In the genomic region with DNA sequence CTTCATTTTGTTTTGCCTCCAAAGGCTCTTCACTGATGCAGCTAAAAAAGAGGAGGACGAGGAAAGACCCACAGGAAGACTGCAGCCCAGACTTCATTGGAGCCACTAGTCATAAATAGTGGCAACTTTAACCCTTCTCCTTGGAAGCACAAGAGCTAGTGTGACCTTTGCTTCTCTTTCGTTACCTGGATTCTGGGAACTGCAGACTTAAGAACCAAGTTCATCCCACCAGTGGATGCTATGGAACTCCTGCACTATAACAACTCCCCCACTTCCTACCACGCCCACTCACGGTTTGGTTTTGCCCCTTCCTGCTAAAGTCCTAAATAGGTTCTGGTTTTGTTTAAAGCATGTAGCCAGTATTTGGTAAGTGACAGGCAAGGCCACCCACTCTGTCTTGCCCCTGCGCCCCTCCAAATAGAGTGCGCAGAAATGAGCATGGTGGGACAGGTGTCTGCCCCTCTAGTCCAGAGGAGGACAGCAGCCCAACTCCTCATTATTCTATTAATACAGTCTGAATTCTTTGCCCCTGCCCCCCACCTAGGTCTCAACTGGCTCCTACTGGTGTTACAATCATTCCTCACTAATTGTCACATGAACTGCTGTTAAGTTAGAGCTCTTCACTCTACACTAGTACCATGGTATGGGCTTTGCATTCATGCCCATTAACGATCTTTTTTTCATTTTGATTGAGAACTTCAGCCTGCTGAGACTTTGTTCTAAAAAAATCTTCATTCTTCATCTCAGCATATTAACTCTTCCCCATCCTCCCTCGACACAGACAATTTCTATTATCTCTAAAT, we compare ENCODE assay signal across 18 cellular contexts.
DNase-seq lines count a peak whose midpoint lies in the region; ATAC-seq and TF ChIP-seq lines count a peak whose summit lies in the region.
"Had no signal": no experiment of that assay in that cellular context is flagged by ENCODE, and none has a peak within 500 bp of the region (broad histone marks: within the 10 kb centered on the region; RNA-seq: fewer than 3 reads in every experiment).

No MANE protein-coding gene starts in this region.

- H3K36me3 Mint-ChIP-seq in CD4-positive, alpha-beta memory T cell = peaks cover 16 to 34% of the 10 kb centered on the region in 2 donors
- H3K36me3 Mint-ChIP-seq in activated naive CD4-positive, alpha-beta T cell treated with anti-CD3 and anti-CD28 coated beads, Interleukin-2, amount 50 U/mL, for 72 hours = peaks cover 27% of the 10 kb centered on the region in 2 donors
- peaks cover 8 to 36% (median 16%) of the 10 kb centered on the region in 5 donors for H3K36me3 Mint-ChIP-seq in naive thymus-derived CD4-positive, alpha-beta T cell

- H2BK20ac ChIP-seq in IMR-90 (ENCODE audit: low read depth, low read length) = 0 out of 2 replicates have a peak overlapping the region, but pooled peaks have one; percentile 3

- H2AFZ ChIP-seq in IMR-90 (replicated peaks; ENCODE audit: low read length, poor library complexity) = no peak overlapping the region

- H3K79me1 ChIP-seq in IMR-90 (ENCODE audit: low read depth in 1 of 2, low read length in 2 of 2) = peaks cover 54 to 78% of the 10 kb centered on the region in 2 experiments

- H3K27ac Mint-ChIP-seq in CD4-positive, alpha-beta memory T cell = peak overlapping the region; percentile 36 to 93 (median 84)
- peak overlapping the region; percentile 62 to 92 for H3K27ac Mint-ChIP-seq in activated naive CD4-positive, alpha-beta T cell treated with anti-CD3 and anti-CD28 coated beads, Interleukin-2, amount 50 U/mL, for 72 hours
- H3K27ac Mint-ChIP-seq in naive thymus-derived CD4-positive, alpha-beta T cell = peak overlapping the region in 8 of 9 donors; percentile 74 to 93 (median 81)

- H4K5ac ChIP-seq in IMR-90 (ENCODE audit: low read depth, low read length) = 0 out of 2 replicates have a peak overlapping the region, but pooled peaks have one; percentile 9

- H3K9ac ChIP-seq in IMR-90 (ENCODE audit: low read depth, low read length) = no peak overlapping the region

- peak overlapping the region; percentile 31; the same call in 1 of the 2 replicates for H4K91ac ChIP-seq in IMR-90 (ENCODE audit: insufficient read depth, low read depth, low read length)

- no peak overlapping the region; the same call in 2 of the 3 replicates for H2BK15ac ChIP-seq in IMR-90 (ENCODE audit: low read depth, low read length)

- TF ChIP-seq CTCF in IMR-90 (conservative IDR thresholded peaks at IDR 0.05; ENCODE audit: low read depth, low read length) (no peak), left lung (IDR thresholded peaks at IDR 0.05) (no peak)

- POLR2A ChIA-PET in CD4-positive, alpha-beta memory T cell (lab: Charles Lee; ENCODE audit: partially characterized antibody) = interaction anchor here (1.0 to 1.7 kb wide), 7 partner anchors 9 to 52 kb away, joined by 3 to 8 read pairs (median 4); no protein-coding TSS in a partner anchor
- POLR2A ChIA-PET in IMR-90 (lab: Charles Lee; ENCODE audit: unreplicated experiment) = no interaction called here
- POLR2A ChIA-PET in naive thymus-derived CD4-positive, alpha-beta T cell (lab: Charles Lee) = interaction anchor here (0.8 kb wide), 1 partner anchor 32 kb away, joined by 3 read pairs; no protein-coding TSS in a partner anchor

- H3K4me3 ChIP-seq in CD4-positive, alpha-beta memory T cell (ENCODE audit: low read length in 2 of 2) = no peak overlapping the region
- no peak overlapping the region for H3K4me3 ChIP-seq in IMR-90 (ENCODE audit: insufficient read depth, low read depth, low read length)
- no peak overlapping the region for H3K4me3 ChIP-seq in naive thymus-derived CD4-positive, alpha-beta T cell (ENCODE audit: low read length)
- no peak overlapping the region for H3K4me3 ChIP-seq in left lung
- H3K4me3 ChIP-seq: coronary artery, prostate gland, suprapubic skin had no signal

- no peaks in the 10 kb centered on the region for H3K27me3 ChIP-seq in CD4-positive, alpha-beta memory T cell (ENCODE audit: insufficient read depth, low read length)
- no peaks in the 10 kb centered on the region for H3K27me3 ChIP-seq in IMR-90 (ENCODE audit: control insufficient read depth, insufficient read depth, low read length)
- no peaks in the 10 kb centered on the region for H3K27me3 ChIP-seq in naive thymus-derived CD4-positive, alpha-beta T cell (ENCODE audit: control insufficient read depth in 2 of 2, insufficient read depth in 2 of 2, low read length in 2 of 2)
- no peaks in the 10 kb centered on the region for H3K27me3 ChIP-seq in left lung
- H3K27me3 ChIP-seq: suprapubic skin had no signal

- DNase-seq in CD4-positive, alpha-beta memory T cell = no peak
- DNase-seq in IMR-90 = no peak
- DNase-seq in activated naive CD4-positive, alpha-beta T cell treated with anti-CD3 and anti-CD28 coated beads, Interleukin-2, amount 50 U/mL, for 72 hours (ENCODE audit: low spot score in 2 of 2) = no peak
- no peak for DNase-seq in naive thymus-derived CD4-positive, alpha-beta T cell
- DNase-seq in NCI-H446 (lab: John Stamatoyannopoulos, UW) = no peak
- DNase-seq in activated effector memory CD4-positive, alpha-beta T cell treated with Interleukin-2 at 50 U/mL for 16 hours = no peak
- DNase-seq in left lung = no peak
- DNase-seq: aorta; C1 segment of cervical spinal cord; KG1; NCI-H1436; NCI-H345; stimulated activated CD4-positive, alpha-beta T cell treated with anti-CD3 and anti-CD28 coated beads, Interleukin-15, amount 100 ng/mL, for 24 hours had no signal

- dilution Hi-C loops in IMR-90 (cut with HindIII; ENCODE audit: low sequenced_read_pairs, unreplicated experiment) = no loop called here

- H3K14ac ChIP-seq in IMR-90 (replicated peaks; ENCODE audit: low read depth, low read length) = peak overlapping the region; percentile 62; the same call in 1 of the 2 replicates

- H3K4me1 ChIP-seq in CD4-positive, alpha-beta memory T cell (ENCODE audit: insufficient read depth, low read length) = peaks cover 77% of the 10 kb centered on the region
- H3K4me1 ChIP-seq in IMR-90 (ENCODE audit: control insufficient read depth, insufficient read depth, low read length) (peaks cover 13% of the 10 kb centered on the region), left lung (peaks cover 0 to 16% of the 10 kb centered on the region in 2 donors)
- H3K4me1 ChIP-seq in naive thymus-derived CD4-positive, alpha-beta T cell (ENCODE audit: control insufficient read depth in 2 of 2, insufficient read depth in 2 of 2, low read length in 2 of 2) = peaks cover 25 to 87% of the 10 kb centered on the region in 2 donors
- H3K4me1 ChIP-seq: prostate gland, suprapubic skin had no signal

- H3K4me2 ChIP-seq in IMR-90 (ENCODE audit: low read depth, low read length) = no peak overlapping the region

- peaks cover 74 to 94% (median 81%) of the 10 kb centered on the region in 4 donors for H3K4me1 Mint-ChIP-seq in CD4-positive, alpha-beta memory T cell
- peaks cover 59 to 97% (median 93%) of the 10 kb centered on the region in 7 donors for H3K4me1 Mint-ChIP-seq in naive thymus-derived CD4-positive, alpha-beta T cell

- no peak overlapping the region for H3K18ac ChIP-seq in IMR-90 (ENCODE audit: low read depth, low read length)

- H3K9me1 ChIP-seq in IMR-90 (ENCODE audit: insufficient read depth, low read length) = peaks cover 23% of the 10 kb centered on the region

- no peak overlapping the region for H2BK5ac ChIP-seq in IMR-90 (ENCODE audit: low read depth, low read length, poor library complexity, severe bottlenecking)

- H2AK9ac ChIP-seq in IMR-90 (replicated peaks; ENCODE audit: low read depth, low read length, poor library complexity) = no peak overlapping the region

- TF ChIP-seq POLR2A in IMR-90 (IDR thresholded peaks at IDR 0.05; ENCODE audit: low read depth, low read length) = no peak

- no peaks in the 10 kb centered on the region for H3K9me3 ChIP-seq in CD4-positive, alpha-beta memory T cell (ENCODE audit: control insufficient read depth in 1 of 2, low read length in 2 of 2)
- no peaks in the 10 kb centered on the region for H3K9me3 ChIP-seq in IMR-90 (ENCODE audit: control insufficient read depth, insufficient read depth, low read length)
- H3K9me3 ChIP-seq in naive thymus-derived CD4-positive, alpha-beta T cell (ENCODE audit: control insufficient read depth in 2 of 3, low read length in 3 of 3) = no peaks in the 10 kb centered on the region
- no peaks in the 10 kb centered on the region for H3K9me3 ChIP-seq in left lung
- H3K9me3 ChIP-seq: prostate gland, suprapubic skin had no signal

- H3K27me3 Mint-ChIP-seq in CD4-positive, alpha-beta memory T cell = no peaks in the 10 kb centered on the region
- no peaks in the 10 kb centered on the region for H3K27me3 Mint-ChIP-seq in naive thymus-derived CD4-positive, alpha-beta T cell

- 0 out of 2 replicates have a peak overlapping the region, but pooled peaks have one; percentile 46 for H3K23ac ChIP-seq in IMR-90 (ENCODE audit: low read depth, low read length)

- WGBS in IMR-90 (ENCODE audit: extremely low coverage in 2 of 2, insufficient read length in 1 of 2), 2 experiments = 82% methylated on average over 2 of the region's 8 CpGs; no CpG with 5 or more reads in 1 of the 2 experiments

- no peak overlapping the region for H3K27ac ChIP-seq in CD4-positive, alpha-beta memory T cell (ENCODE audit: low read depth, low read length)
- no peak overlapping the region for H3K27ac ChIP-seq in IMR-90 (ENCODE audit: insufficient read depth, low read length)
- peak overlapping the region; percentile 41 for H3K27ac ChIP-seq in naive thymus-derived CD4-positive, alpha-beta T cell (ENCODE audit: low read depth, low read length)
- H3K27ac ChIP-seq in left lung = no peak overlapping the region
- H3K27ac ChIP-seq: coronary artery, suprapubic skin had no signal

- peak overlapping the region; percentile 25; the same call in 1 of the 2 replicates for H3K4ac ChIP-seq in IMR-90 (ENCODE audit: low read depth, low read length)

- CTCF ChIA-PET in CD4-positive, alpha-beta memory T cell (lab: Charles Lee; ENCODE audit: partially characterized antibody) = interaction anchor here (1.0 to 2.4 kb wide), 4 partner anchors 8 to 19 kb away, joined by 3 to 9 read pairs (median 6); no protein-coding TSS in a partner anchor
- CTCF ChIA-PET in IMR-90 (lab: Yijun Ruan, JAX) = no interaction called here
- CTCF ChIA-PET in naive thymus-derived CD4-positive, alpha-beta T cell (lab: Charles Lee) = interaction anchor here (1.0 kb wide), 1 partner anchor 9 kb away, joined by 3 read pairs; no protein-coding TSS in a partner anchor

- no TSS peak for BruUV-seq in IMR-90 (replicated peaks; lab: Mats Ljungman, UMichigan)

- intact Hi-C loops in CD4-positive, alpha-beta memory T cell (cut with micrococcal nuclease) = loop anchor here (1.0 kb wide), 1 partner anchor 8 kb away; no protein-coding TSS in a partner anchor
- intact Hi-C loops in IMR-90 (cut with micrococcal nuclease) = no loop called here
- intact Hi-C loops in naive thymus-derived CD4-positive, alpha-beta T cell (cut with micrococcal nuclease) = loop anchor here in 1 of 2 donors (2.0 kb wide), 1 partner anchor 14 kb away; no protein-coding TSS in a partner anchor
- intact Hi-C loops in left lung (cut with DNase I) = no loop called here

- in situ Hi-C loops in IMR-90 (cut with MboI; ENCODE audit: low sequenced_read_pairs) = no loop called here

- peak overlapping the region in 1 of 2 experiments; percentile 46; a peak in 2 of 4 replicates for H4K8ac ChIP-seq in IMR-90 (ENCODE audit: low read depth in 2 of 2, low read length in 2 of 2)

- H2BK120ac ChIP-seq in IMR-90 (ENCODE audit: low read depth, low read length) = peak overlapping the region; percentile 1

- TF ChIP-seq RAD21 in IMR-90 (IDR thresholded peaks at IDR 0.05; ENCODE audit: low read length) = no peak

- H3K36me3 ChIP-seq in CD4-positive, alpha-beta memory T cell (ENCODE audit: insufficient read depth, low read length) = peaks cover 6% of the 10 kb centered on the region
- H3K36me3 ChIP-seq in IMR-90 (ENCODE audit: control insufficient read depth, insufficient read depth, low read length) = 0 out of 2 replicates have a peak, but pooled peaks cover 3% of the 10 kb centered on the region
- no peaks in the 10 kb centered on the region for H3K36me3 ChIP-seq in naive thymus-derived CD4-positive, alpha-beta T cell (ENCODE audit: control insufficient read depth in 2 of 3, insufficient read depth in 3 of 3, low read length in 3 of 3)
- no peaks in the 10 kb centered on the region for H3K36me3 ChIP-seq in left lung
- H3K36me3 ChIP-seq: prostate gland, suprapubic skin had no signal

- H4K20me1 ChIP-seq in IMR-90 (ENCODE audit: insufficient read depth, low read length) = peaks cover 5% of the 10 kb centered on the region; the same call in 1 of the 2 replicates

- peaks cover 0 to 3% (median 0%) of the 10 kb centered on the region in 8 donors for H3K9me3 Mint-ChIP-seq in CD4-positive, alpha-beta memory T cell
- H3K9me3 Mint-ChIP-seq in activated naive CD4-positive, alpha-beta T cell treated with anti-CD3 and anti-CD28 coated beads, Interleukin-2, amount 50 U/mL, for 72 hours = peaks cover 0 to 5% of the 10 kb centered on the region in 2 donors
- H3K9me3 Mint-ChIP-seq in naive thymus-derived CD4-positive, alpha-beta T cell = peaks cover 0 to 2% (median 0%) of the 10 kb centered on the region in 11 donors

- H3K56ac ChIP-seq in IMR-90 (ENCODE audit: extremely low read depth, insufficient read depth, low read length) = no peak overlapping the region

- peak overlapping the region; percentile 17 to 74 (median 45) for H3K4me3 Mint-ChIP-seq in CD4-positive, alpha-beta memory T cell
- peak overlapping the region; percentile 1 to 75 (median 58) for H3K4me3 Mint-ChIP-seq in naive thymus-derived CD4-positive, alpha-beta T cell

- peak overlapping the region; percentile 16; the same call in 1 of the 2 replicates for H2AK5ac ChIP-seq in IMR-90 (ENCODE audit: low read depth, low read length)

- no peak for ATAC-seq in IMR-90 (ENCODE audit: low read depth)
- no peak for ATAC-seq in activated naive CD4-positive, alpha-beta T cell treated with anti-CD3 and anti-CD28 coated beads, Interleukin-2, amount 50 U/mL, for 72 hours
- ATAC-seq in naive thymus-derived CD4-positive, alpha-beta T cell = peak; percentile 42
- no peak for ATAC-seq in GM18861 (IDR thresholded peaks at IDR 0.05; ENCODE audit: unreplicated experiment)
- no peak for ATAC-seq in left lung
- ATAC-seq: HCT116 had no signal
